In the genomic region with DNA sequence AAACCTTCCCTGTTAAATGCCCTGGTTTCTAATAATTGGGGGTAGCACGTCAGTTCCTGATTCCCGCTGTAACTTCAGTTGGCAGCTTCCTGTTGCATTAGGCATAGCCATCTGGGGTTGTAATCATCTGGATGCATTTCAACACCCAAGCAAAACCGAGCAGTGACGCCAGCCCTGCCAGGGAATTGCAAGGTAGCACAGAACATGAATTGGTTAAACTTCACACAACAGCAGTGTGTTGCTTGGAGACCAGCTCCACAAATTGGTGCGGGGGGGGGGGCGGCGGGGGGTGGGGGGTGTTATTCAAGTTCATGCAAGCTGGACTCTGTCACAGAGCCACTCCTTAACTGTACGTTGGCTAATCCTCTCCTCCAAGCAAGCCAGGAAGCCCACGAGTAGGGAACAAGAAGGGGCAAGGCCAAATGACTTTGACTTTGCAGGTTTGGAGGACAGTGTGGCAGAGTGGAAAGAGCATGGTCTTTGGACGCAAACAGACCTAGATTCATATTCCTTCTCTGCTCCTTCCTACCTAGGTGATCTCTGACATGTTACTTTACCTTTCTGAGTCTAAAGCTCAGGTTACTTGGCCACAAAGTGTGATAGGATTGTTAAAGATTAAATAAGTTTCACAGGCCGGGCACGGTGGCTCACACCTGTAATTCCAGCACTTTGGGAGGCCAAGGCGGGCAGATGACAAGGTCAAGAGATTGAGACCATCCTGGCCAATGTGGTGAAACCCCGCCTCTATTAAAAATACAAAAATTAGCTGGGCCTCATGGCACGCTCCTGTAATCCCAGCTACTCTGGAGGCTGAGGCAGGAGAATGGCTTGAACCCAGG, we compare ENCODE assay signal across 9 cellular contexts. TPM values are rescaled to one million over a fixed set of nuclear protein-coding genes. Genes with fewer than 3 reads are reported as not detected.
DNase-seq lines count a peak whose midpoint lies in the region; ATAC-seq and TF ChIP-seq lines count a peak whose summit lies in the region.
"Had no signal": no experiment of that assay in that cellular context is flagged by ENCODE, and none has a peak within 500 bp of the region (broad histone marks: within the 10 kb centered on the region; RNA-seq: fewer than 3 reads in every experiment).

No MANE protein-coding gene starts in this region.

- no peaks in the 10 kb centered on the region for H3K9me3 Mint-ChIP-seq in CD8-positive, alpha-beta T cell
- no peaks in the 10 kb centered on the region for H3K9me3 Mint-ChIP-seq in activated T-helper 17 cell treated with anti-CD3 and anti-CD28 coated beads, Interleukin-2, amount 50 U/mL, for 72 hours

- no peak for TF ChIP-seq CTCF in CD8-positive, alpha-beta T cell (IDR thresholded peaks at IDR 0.05)
- TF ChIP-seq CTCF in NB4 (IDR thresholded peaks at IDR 0.05; ENCODE audit: low read depth, low read length): no peak
- TF ChIP-seq CTCF in cardiac muscle cell (IDR thresholded peaks at IDR 0.05; ENCODE audit: low read depth, low read length): no peak
- TF ChIP-seq CTCF in psoas muscle (IDR thresholded peaks at IDR 0.05): no peak
- no peak for TF ChIP-seq CTCF in GM20000 (IDR thresholded peaks at IDR 0.05; ENCODE audit: extremely low read depth, missing control alignments)

- H3K4me3 Mint-ChIP-seq in CD8-positive, alpha-beta T cell: no peak overlapping the region
- H3K4me3 Mint-ChIP-seq in activated T-helper 17 cell treated with anti-CD3 and anti-CD28 coated beads, Interleukin-2, amount 50 U/mL, for 72 hours: peak overlapping the region; percentile 89

- DNase-seq in CD8-positive, alpha-beta T cell: no peak
- peak; percentile 95 for DNase-seq in NB4 (ENCODE audit: low read depth)
- peak; percentile 41 to 96 for DNase-seq in cardiac muscle cell (ENCODE audit: low read depth in 1 of 2, low spot score in 1 of 2)
- DNase-seq in psoas muscle: peak; percentile 75 to 88
- DNase-seq in NCI-H128 (lab: John Stamatoyannopoulos, UW; ENCODE audit: unreplicated experiment): no peak
- DNase-seq in GM20000 (ENCODE audit: low spot score): no peak
- no peak for DNase-seq in RPMI8226

- peaks cover 8% of the 10 kb centered on the region for H3K36me3 ChIP-seq in CD8-positive, alpha-beta T cell (ENCODE audit: insufficient read depth, low read length)
- H3K36me3 ChIP-seq in cardiac muscle cell (no peaks in the 10 kb centered on the region), psoas muscle (ENCODE audit: insufficient read depth in 1 of 2, low read depth in 1 of 2) (no peaks in the 10 kb centered on the region)

- H3K4me1 ChIP-seq in CD8-positive, alpha-beta T cell (ENCODE audit: insufficient read depth, low read length): peaks cover 21% of the 10 kb centered on the region
- H3K4me1 ChIP-seq in cardiac muscle cell (ENCODE audit: low read depth): no peaks in the 10 kb centered on the region
- peaks cover 20% of the 10 kb centered on the region for H3K4me1 ChIP-seq in psoas muscle

- H3K27me3 Mint-ChIP-seq in CD8-positive, alpha-beta T cell (ENCODE audit: low read depth): no peaks in the 10 kb centered on the region
- H3K27me3 Mint-ChIP-seq in activated T-helper 17 cell treated with anti-CD3 and anti-CD28 coated beads, Interleukin-2, amount 50 U/mL, for 72 hours: no peaks in the 10 kb centered on the region

- peak overlapping the region; percentile 83 for H3K27ac Mint-ChIP-seq in CD8-positive, alpha-beta T cell
- peak overlapping the region; percentile 78 for H3K27ac Mint-ChIP-seq in activated T-helper 17 cell treated with anti-CD3 and anti-CD28 coated beads, Interleukin-2, amount 50 U/mL, for 72 hours

- no peak overlapping the region for H3K4me3 ChIP-seq in CD8-positive, alpha-beta T cell (ENCODE audit: low read depth, low read length)
- H3K4me3 ChIP-seq in NB4 (ENCODE audit: low read depth, low read length): no peak overlapping the region
- H3K4me3 ChIP-seq in cardiac muscle cell: no peak overlapping the region
- H3K4me3 ChIP-seq in psoas muscle: peak overlapping the region; percentile 56

- ATAC-seq in CD8-positive, alpha-beta T cell: no peak
- ATAC-seq in activated T-helper 17 cell treated with anti-CD3 and anti-CD28 coated beads, Interleukin-2, amount 50 U/mL, for 72 hours (replicated peaks): no peak
- peak; percentile 78 to 85 (median 82) for ATAC-seq in psoas muscle
- ATAC-seq: HCT116 had no signal

- H3K36me3 Mint-ChIP-seq in CD8-positive, alpha-beta T cell: peaks cover 65% of the 10 kb centered on the region
- peaks cover 90% of the 10 kb centered on the region for H3K36me3 Mint-ChIP-seq in activated T-helper 17 cell treated with anti-CD3 and anti-CD28 coated beads, Interleukin-2, amount 50 U/mL, for 72 hours (ENCODE audit: low read depth)

- H3K27ac ChIP-seq in CD8-positive, alpha-beta T cell (ENCODE audit: low read depth, low read length): no peak overlapping the region
- H3K27ac ChIP-seq in cardiac muscle cell: no peak overlapping the region
- peak overlapping the region; percentile 64 for H3K27ac ChIP-seq in psoas muscle

- WGBS in psoas muscle, 3 donors: 25 to 31% (median 29%) methylated on average over 15 of the region's 15 CpGs

- H3K4me1 Mint-ChIP-seq in CD8-positive, alpha-beta T cell (ENCODE audit: low read depth): peaks cover 50% of the 10 kb centered on the region
- peaks cover 14% of the 10 kb centered on the region for H3K4me1 Mint-ChIP-seq in activated T-helper 17 cell treated with anti-CD3 and anti-CD28 coated beads, Interleukin-2, amount 50 U/mL, for 72 hours

- POLR2A ChIA-PET in CD8-positive, alpha-beta T cell (lab: Charles Lee): interaction anchor here (1.1 kb wide), 1 partner anchor 115 kb away, joined by 5 read pairs; no protein-coding TSS in a partner anchor

- H3K27me3 ChIP-seq in CD8-positive, alpha-beta T cell (ENCODE audit: insufficient read depth, low read length): no peaks in the 10 kb centered on the region
- H3K27me3 ChIP-seq in cardiac muscle cell (peaks cover 4% of the 10 kb centered on the region), psoas muscle (ENCODE audit: insufficient read depth in 3 of 3, low read length in 2 of 3) (no peaks in the 10 kb centered on the region)

- intact Hi-C loops in CD8-positive, alpha-beta T cell (cut with DNase I, micrococcal nuclease): loop anchor here (5.0 to 10.0 kb wide), 7 partner anchors 37 to 442 kb away; partner anchors contain the start of gene ATP2B4 (in 1 of the 2)
- intact Hi-C loops in psoas muscle (cut with DNase I): loop anchor here (10.0 kb wide), 1 partner anchor 265 kb away; no protein-coding TSS in a partner anchor

- CTCF ChIA-PET in CD8-positive, alpha-beta T cell (lab: Charles Lee): interaction anchor here (1.5 kb wide), 1 partner anchor 10 kb away, joined by 4 read pairs; no protein-coding TSS in a partner anchor

- H3K9me3 ChIP-seq in CD8-positive, alpha-beta T cell (ENCODE audit: low read length): no peaks in the 10 kb centered on the region
- H3K9me3 ChIP-seq in cardiac muscle cell (ENCODE audit: low read depth) (no peaks in the 10 kb centered on the region), psoas muscle (no peaks in the 10 kb centered on the region)

- TF ChIP-seq POLR2A in NB4 (IDR thresholded peaks at IDR 0.05; ENCODE audit: extremely low read depth, insufficient read length): no peak

RNA-seq across cellular contexts. Expression of gene LAX1, which starts 4.7 kb away (rescaled TPM):
- total RNA-seq in CD8-positive, alpha-beta T cell: 10 to 100 TPM; 13.7 to 16.1 TPM
- total RNA-seq in activated T-helper 17 cell treated with anti-CD3 and anti-CD28 coated beads, Interleukin-2, amount 50 U/mL, for 72 hours: 10 to 100 TPM; 17.2 to 26.9 TPM
- total RNA-seq in cardiac muscle cell: not detected in 2 replicates
- 0.10 TPM in 1 of 2 replicates, not detected in the other for polyA plus RNA-seq in cardiac muscle cell
- under 1 TPM; 0.10 to 0.17 (median 0.13) TPM for total RNA-seq in psoas muscle
- under 1 TPM in 2 of 3 donors, not detected in 1; 0.04 to 0.06 TPM for polyA plus RNA-seq in psoas muscle

RNA-seq across cellular contexts. Expression of gene ZBED6, which starts 25.7 kb away (rescaled TPM):
- total RNA-seq in CD8-positive, alpha-beta T cell: 10 to 100 TPM; 25.0 to 25.8 TPM
- total RNA-seq in activated T-helper 17 cell treated with anti-CD3 and anti-CD28 coated beads, Interleukin-2, amount 50 U/mL, for 72 hours: 10 to 100 TPM; 21.8 to 39.5 TPM
- total RNA-seq in cardiac muscle cell (6.3 and 8.6 TPM in 2 replicates), psoas muscle (10 to 100 TPM; 20.9 to 39.1 (median 26.7) TPM)
- polyA plus RNA-seq in cardiac muscle cell (2.7 and 3.1 TPM in 2 replicates), psoas muscle (1 to 10 TPM in 2 of 3 donors, under 1 TPM in 1; 0.46 to 8.0 (median 1.0) TPM)

RNA-seq across cellular contexts. Expression of gene ZC3H11A, which starts 25.7 kb away (rescaled TPM):
- total RNA-seq in CD8-positive, alpha-beta T cell: 10 to 100 TPM; 72.7 to 77.2 TPM
- 100 to 1,000 TPM in 1 of 2 donors, 10 to 100 TPM in 1; 88.8 to 117 TPM for total RNA-seq in activated T-helper 17 cell treated with anti-CD3 and anti-CD28 coated beads, Interleukin-2, amount 50 U/mL, for 72 hours
- 94.6 and 96.3 TPM in 2 replicates for total RNA-seq in cardiac muscle cell
- polyA plus RNA-seq in cardiac muscle cell: 58.3 and 63.5 TPM in 2 replicates
- total RNA-seq in psoas muscle: 10 to 100 TPM; 45.4 to 79.9 (median 49.7) TPM
- 10 to 100 TPM; 33.5 to 77.1 (median 41.2) TPM for polyA plus RNA-seq in psoas muscle

Comparison
In these comparisons a context has a peak if more than half of its experiments do, and no peak if none do; other contexts are left out.
1. ATAC-seq: peak in psoas muscle (4 of 4); none in CD8-positive, alpha-beta T cell (single experiment) and activated T-helper 17 cell treated with anti-CD3 and anti-CD28 coated beads, Interleukin-2, amount 50 U/mL, for 72 hours (single experiment).
2. DNase-seq: peak in NB4 (single experiment), cardiac muscle cell (2 of 2) and psoas muscle (2 of 2); none in CD8-positive, alpha-beta T cell (0 of 7), NCI-H128 (single experiment), GM20000 (single experiment) and RPMI8226 (single experiment).
3. RNA of gene LAX1, which starts 4.7 kb away (total RNA-seq): 17.2 to 26.9 TPM in activated T-helper 17 cell treated with anti-CD3 and anti-CD28 coated beads, Interleukin-2, amount 50 U/mL, for 72 hours and 13.7 to 16.1 TPM in CD8-positive, alpha-beta T cell; 0.10 to 0.17 TPM in psoas muscle and not detected in cardiac muscle cell; every median in the first group is over 10 times any median in the second.